1 cellular context compared by ENCODE assay signal in genomic region chr11:124937336-124937935, GRCh38.
A peak's percentile ranks its signal among the peaks of the same experiment; 100 is the strongest.
TF ChIP-seq lines count a peak whose summit lies in the region.

No MANE protein-coding gene starts in this region.

TF ChIP-seq in HepG2, 621 proteins besides CTCF, POLR2A, EP300 and RAD21 (continued from another document and continues in another):
- TF ChIP-seq, protein P1, sequence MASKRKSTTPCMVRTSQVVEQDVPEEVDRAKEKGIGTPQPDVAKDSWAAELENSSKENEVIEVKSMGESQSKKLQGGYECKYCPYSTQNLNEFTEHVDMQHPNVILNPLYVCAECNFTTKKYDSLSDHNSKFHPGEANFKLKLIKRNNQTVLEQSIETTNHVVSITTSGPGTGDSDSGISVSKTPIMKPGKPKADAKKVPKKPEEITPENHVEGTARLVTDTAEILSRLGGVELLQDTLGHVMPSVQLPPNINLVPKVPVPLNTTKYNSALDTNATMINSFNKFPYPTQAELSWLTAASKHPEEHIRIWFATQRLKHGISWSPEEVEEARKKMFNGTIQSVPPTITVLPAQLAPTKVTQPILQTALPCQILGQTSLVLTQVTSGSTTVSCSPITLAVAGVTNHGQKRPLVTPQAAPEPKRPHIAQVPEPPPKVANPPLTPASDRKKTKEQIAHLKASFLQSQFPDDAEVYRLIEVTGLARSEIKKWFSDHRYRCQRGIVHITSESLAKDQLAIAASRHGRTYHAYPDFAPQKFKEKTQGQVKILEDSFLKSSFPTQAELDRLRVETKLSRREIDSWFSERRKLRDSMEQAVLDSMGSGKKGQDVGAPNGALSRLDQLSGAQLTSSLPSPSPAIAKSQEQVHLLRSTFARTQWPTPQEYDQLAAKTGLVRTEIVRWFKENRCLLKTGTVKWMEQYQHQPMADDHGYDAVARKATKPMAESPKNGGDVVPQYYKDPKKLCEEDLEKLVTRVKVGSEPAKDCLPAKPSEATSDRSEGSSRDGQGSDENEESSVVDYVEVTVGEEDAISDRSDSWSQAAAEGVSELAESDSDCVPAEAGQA (IDR thresholded peaks at IDR 0.05; ENCODE audit: low read depth), result no peak
- TF ChIP-seq, protein P1 (CRISPR knock-in tag; IDR thresholded peaks at IDR 0.05; ENCODE audit: borderline replicate concordance), result no peak
- TF ChIP-seq RAD51 (IDR thresholded peaks at IDR 0.05; ENCODE audit: borderline replicate concordance), result no peak
- peak; percentile 87 for TF ChIP-seq SOX5 (CRISPR knock-in tag; IDR thresholded peaks at IDR 0.05; ENCODE audit: borderline replicate concordance)
- TF ChIP-seq ZNF335 (CRISPR knock-in tag; IDR thresholded peaks at IDR 0.05), result no peak
- no peak for TF ChIP-seq ZNF777 (CRISPR knock-in tag; IDR thresholded peaks at IDR 0.05)
- TF ChIP-seq TCF7L2 (IDR thresholded peaks at IDR 0.05; ENCODE audit: low read depth, low read length), result no peak
- TF ChIP-seq DMAP1 (CRISPR knock-in tag; IDR thresholded peaks at IDR 0.05), result no peak
- TF ChIP-seq NFIB (CRISPR knock-in tag; IDR thresholded peaks at IDR 0.05; ENCODE audit: borderline replicate concordance), result no peak
- no peak for TF ChIP-seq ZNF652 (CRISPR knock-in tag; IDR thresholded peaks at IDR 0.05; ENCODE audit: borderline replicate concordance, low read depth)
- no peak for TF ChIP-seq ZSCAN31 (CRISPR knock-in tag; IDR thresholded peaks at IDR 0.05; ENCODE audit: low read depth)
- peak; percentile 80 for TF ChIP-seq MED1 (CRISPR knock-in tag; IDR thresholded peaks at IDR 0.05)
- 0 out of 2 replicates have a peak, but pooled peaks have one; percentile 8 for TF ChIP-seq ZNF629 (CRISPR knock-in tag; conservative IDR thresholded peaks at IDR 0.05)
- TF ChIP-seq U2AF1 (optimal IDR thresholded peaks at IDR 0.05; ENCODE audit: low read depth, low read length), result no peak
- TF ChIP-seq FOXP1 (IDR thresholded peaks at IDR 0.05), result no peak
- peak; percentile 40; the same call in 1 of the 2 replicates for TF ChIP-seq FOXP1 (CRISPR knock-in tag; IDR thresholded peaks at IDR 0.05)
- TF ChIP-seq ZNF180 (CRISPR knock-in tag; IDR thresholded peaks at IDR 0.05; ENCODE audit: borderline replicate concordance, low read depth), result no peak
- TF ChIP-seq ZNF468 (CRISPR knock-in tag; IDR thresholded peaks at IDR 0.05), result no peak
- peak; percentile 36; the same call in 1 of the 2 replicates for TF ChIP-seq PHF21A (CRISPR knock-in tag; IDR thresholded peaks at IDR 0.05)
- no peak for TF ChIP-seq ZNF143 (CRISPR knock-in tag; IDR thresholded peaks at IDR 0.05)
- TF ChIP-seq MEF2D (CRISPR knock-in tag; IDR thresholded peaks at IDR 0.05), result no peak
- TF ChIP-seq CCAR2 (optimal IDR thresholded peaks at IDR 0.05; ENCODE audit: low read depth, low read length), result no peak
- no peak for TF ChIP-seq ZNF503 (CRISPR knock-in tag; IDR thresholded peaks at IDR 0.05)
- TF ChIP-seq NFYC (CRISPR knock-in tag; IDR thresholded peaks at IDR 0.05), result no peak
- TF ChIP-seq ZNF589 (CRISPR knock-in tag; conservative IDR thresholded peaks at IDR 0.05), result no peak
- no peak for TF ChIP-seq BCL3 (CRISPR knock-in tag; IDR thresholded peaks at IDR 0.05)
- TF ChIP-seq HMGA1 (CRISPR knock-in tag; conservative IDR thresholded peaks at IDR 0.05), result no peak
- no peak for TF ChIP-seq POLR2AphosphoS2 (IDR thresholded peaks at IDR 0.05; ENCODE audit: low read depth, low read length)
- no peak for TF ChIP-seq NAIF1 (CRISPR knock-in tag; IDR thresholded peaks at IDR 0.05; ENCODE audit: borderline replicate concordance)
- no peak for TF ChIP-seq CC2D1A (CRISPR knock-in tag; IDR thresholded peaks at IDR 0.05)
- TF ChIP-seq, protein P2, sequence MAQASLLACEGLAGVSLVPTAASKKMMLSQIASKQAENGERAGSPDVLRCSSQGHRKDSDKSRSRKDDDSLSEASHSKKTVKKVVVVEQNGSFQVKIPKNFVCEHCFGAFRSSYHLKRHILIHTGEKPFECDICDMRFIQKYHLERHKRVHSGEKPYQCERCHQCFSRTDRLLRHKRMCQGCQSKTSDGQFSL (CRISPR knock-in tag; IDR thresholded peaks at IDR 0.05), result no peak
- TF ChIP-seq KLF13 (CRISPR knock-in tag; IDR thresholded peaks at IDR 0.05), result no peak
- peak; percentile 78; the same call in 1 of the 2 replicates for TF ChIP-seq CREM (IDR thresholded peaks at IDR 0.05)
- TF ChIP-seq CREM (CRISPR knock-in tag; IDR thresholded peaks at IDR 0.05), result no peak
- TF ChIP-seq MEIS1 (CRISPR knock-in tag; IDR thresholded peaks at IDR 0.05; ENCODE audit: borderline replicate concordance), result 0 out of 2 replicates have a peak, but pooled peaks have one; percentile 22
- TF ChIP-seq MTF1 (CRISPR knock-in tag; IDR thresholded peaks at IDR 0.05), result no peak
- TF ChIP-seq ASH2L (IDR thresholded peaks at IDR 0.05; ENCODE audit: insufficient read length, low read depth, low read length), result peak; percentile 56
- no peak for TF ChIP-seq ZNF768 (CRISPR knock-in tag; IDR thresholded peaks at IDR 0.05)
- TF ChIP-seq CEBPB (IDR thresholded peaks at IDR 0.05; ENCODE audit: borderline replicate concordance, low read depth, low read length), result no peak
- TF ChIP-seq, protein P3, sequence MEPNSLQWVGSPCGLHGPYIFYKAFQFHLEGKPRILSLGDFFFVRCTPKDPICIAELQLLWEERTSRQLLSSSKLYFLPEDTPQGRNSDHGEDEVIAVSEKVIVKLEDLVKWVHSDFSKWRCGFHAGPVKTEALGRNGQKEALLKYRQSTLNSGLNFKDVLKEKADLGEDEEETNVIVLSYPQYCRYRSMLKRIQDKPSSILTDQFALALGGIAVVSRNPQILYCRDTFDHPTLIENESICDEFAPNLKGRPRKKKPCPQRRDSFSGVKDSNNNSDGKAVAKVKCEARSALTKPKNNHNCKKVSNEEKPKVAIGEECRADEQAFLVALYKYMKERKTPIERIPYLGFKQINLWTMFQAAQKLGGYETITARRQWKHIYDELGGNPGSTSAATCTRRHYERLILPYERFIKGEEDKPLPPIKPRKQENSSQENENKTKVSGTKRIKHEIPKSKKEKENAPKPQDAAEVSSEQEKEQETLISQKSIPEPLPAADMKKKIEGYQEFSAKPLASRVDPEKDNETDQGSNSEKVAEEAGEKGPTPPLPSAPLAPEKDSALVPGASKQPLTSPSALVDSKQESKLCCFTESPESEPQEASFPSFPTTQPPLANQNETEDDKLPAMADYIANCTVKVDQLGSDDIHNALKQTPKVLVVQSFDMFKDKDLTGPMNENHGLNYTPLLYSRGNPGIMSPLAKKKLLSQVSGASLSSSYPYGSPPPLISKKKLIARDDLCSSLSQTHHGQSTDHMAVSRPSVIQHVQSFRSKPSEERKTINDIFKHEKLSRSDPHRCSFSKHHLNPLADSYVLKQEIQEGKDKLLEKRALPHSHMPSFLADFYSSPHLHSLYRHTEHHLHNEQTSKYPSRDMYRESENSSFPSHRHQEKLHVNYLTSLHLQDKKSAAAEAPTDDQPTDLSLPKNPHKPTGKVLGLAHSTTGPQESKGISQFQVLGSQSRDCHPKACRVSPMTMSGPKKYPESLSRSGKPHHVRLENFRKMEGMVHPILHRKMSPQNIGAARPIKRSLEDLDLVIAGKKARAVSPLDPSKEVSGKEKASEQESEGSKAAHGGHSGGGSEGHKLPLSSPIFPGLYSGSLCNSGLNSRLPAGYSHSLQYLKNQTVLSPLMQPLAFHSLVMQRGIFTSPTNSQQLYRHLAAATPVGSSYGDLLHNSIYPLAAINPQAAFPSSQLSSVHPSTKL (CRISPR knock-in tag; IDR thresholded peaks at IDR 0.05), result peak; percentile 72
- no peak for TF ChIP-seq ZNF557 (CRISPR knock-in tag; IDR thresholded peaks at IDR 0.05)
- TF ChIP-seq ZNF136 (CRISPR knock-in tag; IDR thresholded peaks at IDR 0.05; ENCODE audit: low read depth), result no peak
- no peak for TF ChIP-seq ZNF605 (CRISPR knock-in tag; IDR thresholded peaks at IDR 0.05)
- no peak for TF ChIP-seq MNT (IDR thresholded peaks at IDR 0.05)
- TF ChIP-seq SUZ12 (IDR thresholded peaks at IDR 0.05; ENCODE audit: low read depth, low read length), result no peak
- no peak for TF ChIP-seq ATF1 (CRISPR knock-in tag; IDR thresholded peaks at IDR 0.05)
- TF ChIP-seq ZSCAN9 (CRISPR knock-in tag; IDR thresholded peaks at IDR 0.05; ENCODE audit: borderline replicate concordance), result no peak
- TF ChIP-seq ZNF713 (CRISPR knock-in tag; IDR thresholded peaks at IDR 0.05), result no peak
- no peak for TF ChIP-seq ZNF44 (CRISPR knock-in tag; IDR thresholded peaks at IDR 0.05)
- TF ChIP-seq, protein P4, sequence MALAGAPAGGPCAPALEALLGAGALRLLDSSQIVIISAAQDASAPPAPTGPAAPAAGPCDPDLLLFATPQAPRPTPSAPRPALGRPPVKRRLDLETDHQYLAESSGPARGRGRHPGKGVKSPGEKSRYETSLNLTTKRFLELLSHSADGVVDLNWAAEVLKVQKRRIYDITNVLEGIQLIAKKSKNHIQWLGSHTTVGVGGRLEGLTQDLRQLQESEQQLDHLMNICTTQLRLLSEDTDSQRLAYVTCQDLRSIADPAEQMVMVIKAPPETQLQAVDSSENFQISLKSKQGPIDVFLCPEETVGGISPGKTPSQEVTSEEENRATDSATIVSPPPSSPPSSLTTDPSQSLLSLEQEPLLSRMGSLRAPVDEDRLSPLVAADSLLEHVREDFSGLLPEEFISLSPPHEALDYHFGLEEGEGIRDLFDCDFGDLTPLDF (CRISPR knock-in tag; IDR thresholded peaks at IDR 0.05), result no peak
- peak; percentile 33 for TF ChIP-seq DPF2 (CRISPR knock-in tag; IDR thresholded peaks at IDR 0.05; ENCODE audit: borderline replicate concordance, low read depth)
- TF ChIP-seq FOXO4 (CRISPR knock-in tag; conservative IDR thresholded peaks at IDR 0.05), result no peak
- no peak for TF ChIP-seq PCBP1 (IDR thresholded peaks at IDR 0.05; ENCODE audit: borderline replicate concordance, low read depth, low read length)
